Comparison of ENCODE assay signal across 15 cellular contexts in genomic region chr11:102437727-102438126, GRCh38.
"Had no signal": no experiment of that assay in that cellular context is flagged by ENCODE, and none has a peak within 500 bp of the region (broad histone marks: within the 10 kb centered on the region; RNA-seq: fewer than 3 reads in every experiment).

No MANE protein-coding gene starts in this region.

- H3K27ac Mint-ChIP-seq: endodermal cell; neural progenitor cell; stimulated activated memory B cell treated with anti-CD40 and anti-IgM and Interleukin-4, amounts not matched to agents 10 μg/mL and 1 μg/mL and 100 μg/mL, for 72 hours had no signal

- H3K27me3 Mint-ChIP-seq: stimulated activated memory B cell treated with anti-CD40 and anti-IgM and Interleukin-4, amounts not matched to agents 10 μg/mL and 1 μg/mL and 100 μg/mL, for 72 hours had no signal

- H3K4me3 Mint-ChIP-seq: activated naive CD4-positive, alpha-beta T cell treated with anti-CD3 and anti-CD28 coated beads for 36 hours; neural progenitor cell; stimulated activated memory B cell treated with anti-CD40 and anti-IgM and Interleukin-4, amounts not matched to agents 10 μg/mL and 1 μg/mL and 100 μg/mL, for 72 hours had no signal

- DNase-seq: activated CD4-positive, alpha-beta T cell treated with anti-CD3 and anti-CD28 coated beads, Interleukin-2, amount 50 U/mL, for 1 hour; activated naive CD4-positive, alpha-beta T cell treated with anti-CD3 and anti-CD28 coated beads for 36 hours; amygdala; brain microvascular endothelial cell; dermis blood vessel endothelial cell; endodermal cell; erythroblast; kidney; left ventricle myocardium superior; posterior cingulate gyrus; SJCRH30; stimulated activated CD4-positive, alpha-beta T cell treated with anti-CD3 and anti-CD28 coated beads, Interleukin-1b, Interleukin-23, amount 100 ng/mL, for 48 hours; transverse colon had no signal

- H3K4me1 Mint-ChIP-seq: neural progenitor cell had no signal
